Comparison of ENCODE assay signal across 20 cellular contexts in the genomic region with DNA sequence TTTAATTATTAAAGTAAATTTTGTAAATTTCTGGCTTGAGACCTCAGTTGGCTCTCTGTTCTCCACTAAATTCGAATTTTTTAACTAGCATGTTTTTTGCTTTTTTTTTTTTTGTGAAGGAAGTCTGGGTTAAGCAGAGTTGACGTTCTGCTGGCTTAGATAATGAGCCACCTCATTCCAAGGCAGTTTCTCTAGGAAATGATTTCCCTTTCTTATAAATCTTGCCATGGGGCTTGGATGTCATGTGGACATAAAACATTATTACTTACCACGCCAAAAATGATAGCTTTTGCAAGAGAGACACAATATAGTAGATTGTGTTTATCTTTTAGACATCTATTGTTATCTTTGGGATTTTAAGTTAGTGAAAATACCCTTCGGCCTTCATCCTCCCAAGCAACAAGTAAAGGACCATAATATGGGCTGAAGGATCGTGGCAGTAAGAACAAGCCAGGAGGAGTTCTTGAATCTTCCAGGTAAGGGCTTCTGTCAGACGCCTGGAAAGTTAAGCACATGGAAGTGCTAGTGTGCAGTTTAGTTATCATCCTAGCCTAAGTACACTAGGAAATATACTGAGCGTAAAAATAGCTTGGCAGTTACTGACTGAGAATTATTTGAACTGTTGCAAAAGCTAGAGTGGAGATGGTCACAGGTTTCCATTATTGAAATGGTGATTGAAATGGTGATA.
"Had no signal": no experiment of that assay in that cellular context is flagged by ENCODE, and none has a peak within 500 bp of the region (broad histone marks: within the 10 kb centered on the region; RNA-seq: fewer than 3 reads in every experiment).

No MANE protein-coding gene starts in this region.

- H3K4me3 ChIP-seq: heart right ventricle, psoas muscle, testis, tibial nerve had no signal

- H3K27me3 Mint-ChIP-seq: dendritic cell treated with granulocyte-macrophage colony-stimulating factor and Interleukin-4, amounts not matched to agents 40 ng/mL and 50 ng/mL, for 4 days; stimulated activated naive B cell treated with anti-CD40 and anti-IgM and Interleukin-4, amounts not matched to agents 10 μg/mL and 1 μg/mL and 100 μg/mL, for 72 hours; stimulated activated naive CD8-positive, alpha-beta T cell treated with anti-CD3 and anti-CD28 coated beads, Interleukin-15, amount 100 ng/mL, for 72 hours had no signal

- H3K36me3 Mint-ChIP-seq: natural killer cell; stimulated activated naive B cell treated with anti-CD40 and anti-IgM and Interleukin-4, amounts not matched to agents 10 μg/mL and 1 μg/mL and 100 μg/mL, for 72 hours had no signal

- H3K27ac Mint-ChIP-seq: dendritic cell treated with granulocyte-macrophage colony-stimulating factor and Interleukin-4, amounts not matched to agents 40 ng/mL and 50 ng/mL, for 4 days; natural killer cell; stimulated activated naive B cell treated with anti-CD40 and anti-IgM and Interleukin-4, amounts not matched to agents 10 μg/mL and 1 μg/mL and 100 μg/mL, for 72 hours had no signal

- ATAC-seq: heart right ventricle; left lobe of liver; natural killer cell; psoas muscle; sciatic nerve; stimulated activated naive B cell treated with anti-CD40 and anti-IgM and Interleukin-4, amounts not matched to agents 10 μg/mL and 1 μg/mL and 100 μg/mL, for 72 hours; stimulated activated naive CD8-positive, alpha-beta T cell treated with anti-CD3 and anti-CD28 coated beads, Interleukin-15, amount 100 ng/mL, for 72 hours had no signal

- H3K36me3 ChIP-seq: heart right ventricle, tibial nerve had no signal

- H3K4me1 ChIP-seq: heart right ventricle, psoas muscle, testis had no signal

- FAIRE-seq: colon, frontal cortex had no signal

- H3K9me3 ChIP-seq: heart right ventricle, psoas muscle, testis, tibial nerve had no signal

- H3K27me3 ChIP-seq: heart right ventricle, testis, tibial nerve had no signal

- H3K27ac ChIP-seq: heart right ventricle, psoas muscle, testis had no signal

- H3K9me3 Mint-ChIP-seq: dendritic cell treated with granulocyte-macrophage colony-stimulating factor and Interleukin-4, amounts not matched to agents 40 ng/mL and 50 ng/mL, for 4 days; natural killer cell; stimulated activated naive B cell treated with anti-CD40 and anti-IgM and Interleukin-4, amounts not matched to agents 10 μg/mL and 1 μg/mL and 100 μg/mL, for 72 hours; stimulated activated naive CD8-positive, alpha-beta T cell treated with anti-CD3 and anti-CD28 coated beads, Interleukin-15, amount 100 ng/mL, for 72 hours had no signal

- H3K4me3 Mint-ChIP-seq: dendritic cell treated with granulocyte-macrophage colony-stimulating factor and Interleukin-4, amounts not matched to agents 40 ng/mL and 50 ng/mL, for 4 days; natural killer cell; stimulated activated naive B cell treated with anti-CD40 and anti-IgM and Interleukin-4, amounts not matched to agents 10 μg/mL and 1 μg/mL and 100 μg/mL, for 72 hours had no signal

- H3K4me1 Mint-ChIP-seq: natural killer cell; stimulated activated naive B cell treated with anti-CD40 and anti-IgM and Interleukin-4, amounts not matched to agents 10 μg/mL and 1 μg/mL and 100 μg/mL, for 72 hours had no signal

- DNase-seq: cerebellar nuclear complex; erythroblast; heart right ventricle; hypothalamus; islet precursor cell; mammary epithelial cell; natural killer cell; psoas muscle; retina; stimulated activated CD4-positive, alpha-beta T cell treated with anti-CD3 and anti-CD28 coated beads, Interleukin-2, amount 100 ng/mL, for 24 hours; stimulated activated CD4-positive, alpha-beta T cell treated with anti-CD3 and anti-CD28 coated beads, Interleukin-4, amount 100 ng/mL, for 4 hours; stimulated activated naive B cell treated with anti-CD40 and anti-IgM and Interleukin-4, amounts not matched to agents 10 μg/mL and 1 μg/mL and 100 μg/mL, for 72 hours; stimulated activated naive CD8-positive, alpha-beta T cell treated with anti-CD3 and anti-CD28 coated beads, Interleukin-15, amount 100 ng/mL, for 72 hours; testis had no signal
